Comparison of ENCODE assay signal across 3 cellular contexts in the genomic region with DNA sequence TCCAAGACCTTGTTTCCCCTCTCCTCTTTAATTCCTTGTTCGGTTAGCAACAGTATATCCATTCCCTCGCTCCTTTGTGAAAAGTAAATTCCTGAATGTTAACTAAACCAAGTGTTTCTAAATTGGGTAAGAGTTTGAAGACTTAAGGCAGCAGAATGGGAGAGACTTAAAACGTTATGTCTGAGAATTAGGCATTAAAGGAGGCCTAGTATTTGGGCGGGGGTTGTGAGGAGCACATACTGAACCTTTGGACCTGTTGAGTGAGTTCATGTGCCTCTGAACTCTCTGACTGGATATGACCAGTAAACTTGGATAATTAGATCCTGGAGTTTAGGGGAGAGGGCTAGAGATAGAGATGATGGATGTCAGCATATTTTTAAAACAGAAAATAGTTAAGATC.
TF ChIP-seq lines count a peak whose summit lies in the region.

No MANE protein-coding gene starts in this region.

TF ChIP-seq in SK-N-SH, 30 proteins besides CTCF, POLR2A, EP300 and RAD21 (continues in another document):
- no peak for TF ChIP-seq POLR2AphosphoS5 (IDR thresholded peaks at IDR 0.05; ENCODE audit: low read depth, low read length)
- no peak for TF ChIP-seq SIN3A (IDR thresholded peaks at IDR 0.05; ENCODE audit: borderline replicate concordance, low read depth, low read length)
- TF ChIP-seq, protein P1, sequence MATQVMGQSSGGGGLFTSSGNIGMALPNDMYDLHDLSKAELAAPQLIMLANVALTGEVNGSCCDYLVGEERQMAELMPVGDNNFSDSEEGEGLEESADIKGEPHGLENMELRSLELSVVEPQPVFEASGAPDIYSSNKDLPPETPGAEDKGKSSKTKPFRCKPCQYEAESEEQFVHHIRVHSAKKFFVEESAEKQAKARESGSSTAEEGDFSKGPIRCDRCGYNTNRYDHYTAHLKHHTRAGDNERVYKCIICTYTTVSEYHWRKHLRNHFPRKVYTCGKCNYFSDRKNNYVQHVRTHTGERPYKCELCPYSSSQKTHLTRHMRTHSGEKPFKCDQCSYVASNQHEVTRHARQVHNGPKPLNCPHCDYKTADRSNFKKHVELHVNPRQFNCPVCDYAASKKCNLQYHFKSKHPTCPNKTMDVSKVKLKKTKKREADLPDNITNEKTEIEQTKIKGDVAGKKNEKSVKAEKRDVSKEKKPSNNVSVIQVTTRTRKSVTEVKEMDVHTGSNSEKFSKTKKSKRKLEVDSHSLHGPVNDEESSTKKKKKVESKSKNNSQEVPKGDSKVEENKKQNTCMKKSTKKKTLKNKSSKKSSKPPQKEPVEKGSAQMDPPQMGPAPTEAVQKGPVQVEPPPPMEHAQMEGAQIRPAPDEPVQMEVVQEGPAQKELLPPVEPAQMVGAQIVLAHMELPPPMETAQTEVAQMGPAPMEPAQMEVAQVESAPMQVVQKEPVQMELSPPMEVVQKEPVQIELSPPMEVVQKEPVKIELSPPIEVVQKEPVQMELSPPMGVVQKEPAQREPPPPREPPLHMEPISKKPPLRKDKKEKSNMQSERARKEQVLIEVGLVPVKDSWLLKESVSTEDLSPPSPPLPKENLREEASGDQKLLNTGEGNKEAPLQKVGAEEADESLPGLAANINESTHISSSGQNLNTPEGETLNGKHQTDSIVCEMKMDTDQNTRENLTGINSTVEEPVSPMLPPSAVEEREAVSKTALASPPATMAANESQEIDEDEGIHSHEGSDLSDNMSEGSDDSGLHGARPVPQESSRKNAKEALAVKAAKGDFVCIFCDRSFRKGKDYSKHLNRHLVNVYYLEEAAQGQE (IDR thresholded peaks at IDR 0.05; ENCODE audit: low read depth, low read length): no peak
- TF ChIP-seq, protein P2, sequence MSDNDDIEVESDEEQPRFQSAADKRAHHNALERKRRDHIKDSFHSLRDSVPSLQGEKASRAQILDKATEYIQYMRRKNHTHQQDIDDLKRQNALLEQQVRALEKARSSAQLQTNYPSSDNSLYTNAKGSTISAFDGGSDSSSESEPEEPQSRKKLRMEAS (IDR thresholded peaks at IDR 0.05; ENCODE audit: low read depth): no peak
- TF ChIP-seq NFIC (IDR thresholded peaks at IDR 0.05; ENCODE audit: borderline replicate concordance): no peak
- no peak for TF ChIP-seq MEF2A (IDR thresholded peaks at IDR 0.05; ENCODE audit: borderline replicate concordance, low read depth)
- TF ChIP-seq RFX5 (IDR thresholded peaks at IDR 0.05; ENCODE audit: low read length): no peak
- TF ChIP-seq, protein P3, sequence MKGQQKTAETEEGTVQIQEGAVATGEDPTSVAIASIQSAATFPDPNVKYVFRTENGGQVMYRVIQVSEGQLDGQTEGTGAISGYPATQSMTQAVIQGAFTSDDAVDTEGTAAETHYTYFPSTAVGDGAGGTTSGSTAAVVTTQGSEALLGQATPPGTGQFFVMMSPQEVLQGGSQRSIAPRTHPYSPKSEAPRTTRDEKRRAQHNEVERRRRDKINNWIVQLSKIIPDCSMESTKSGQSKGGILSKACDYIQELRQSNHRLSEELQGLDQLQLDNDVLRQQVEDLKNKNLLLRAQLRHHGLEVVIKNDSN (IDR thresholded peaks at IDR 0.05; ENCODE audit: borderline replicate concordance, low read depth): no peak
- no peak for TF ChIP-seq TCF12 (IDR thresholded peaks at IDR 0.05)
- no peak for TF ChIP-seq TEAD4 (IDR thresholded peaks at IDR 0.05; ENCODE audit: borderline replicate concordance, insufficient read depth)
- no peak for TF ChIP-seq NRF1 (IDR thresholded peaks at IDR 0.05; ENCODE audit: low read depth, low read length)
- no peak for TF ChIP-seq MXI1 (IDR thresholded peaks at IDR 0.05; ENCODE audit: low read depth, low read length)

TF ChIP-seq in SK-N-SH treated with all-trans-retinoic acid at 6 μM for 48 hours, 23 proteins besides CTCF, POLR2A, EP300 and RAD21:
- no peak for TF ChIP-seq OSR1 (CRISPR knock-in tag; IDR thresholded peaks at IDR 0.05)
- no peak for TF ChIP-seq BACH2 (CRISPR knock-in tag; IDR thresholded peaks at IDR 0.05; ENCODE audit: borderline replicate concordance)
- no peak for TF ChIP-seq ZNF565 (CRISPR knock-in tag; conservative IDR thresholded peaks at IDR 0.05; ENCODE audit: low read depth)
- no peak for TF ChIP-seq SNAI2 (CRISPR knock-in tag; IDR thresholded peaks at IDR 0.05)
- TF ChIP-seq ZC3H10 (CRISPR knock-in tag; IDR thresholded peaks at IDR 0.05): no peak
- TF ChIP-seq RARB (CRISPR knock-in tag; IDR thresholded peaks at IDR 0.05): no peak
- TF ChIP-seq, protein P4, sequence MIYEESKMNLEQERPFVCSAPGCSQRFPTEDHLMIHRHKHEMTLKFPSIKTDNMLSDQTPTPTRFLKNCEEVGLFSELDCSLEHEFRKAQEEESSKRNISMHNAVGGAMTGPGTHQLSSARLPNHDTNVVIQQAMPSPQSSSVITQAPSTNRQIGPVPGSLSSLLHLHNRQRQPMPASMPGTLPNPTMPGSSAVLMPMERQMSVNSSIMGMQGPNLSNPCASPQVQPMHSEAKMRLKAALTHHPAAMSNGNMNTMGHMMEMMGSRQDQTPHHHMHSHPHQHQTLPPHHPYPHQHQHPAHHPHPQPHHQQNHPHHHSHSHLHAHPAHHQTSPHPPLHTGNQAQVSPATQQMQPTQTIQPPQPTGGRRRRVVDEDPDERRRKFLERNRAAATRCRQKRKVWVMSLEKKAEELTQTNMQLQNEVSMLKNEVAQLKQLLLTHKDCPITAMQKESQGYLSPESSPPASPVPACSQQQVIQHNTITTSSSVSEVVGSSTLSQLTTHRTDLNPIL (CRISPR knock-in tag; IDR thresholded peaks at IDR 0.05; ENCODE audit: low read depth): no peak
- TF ChIP-seq, protein P5, sequence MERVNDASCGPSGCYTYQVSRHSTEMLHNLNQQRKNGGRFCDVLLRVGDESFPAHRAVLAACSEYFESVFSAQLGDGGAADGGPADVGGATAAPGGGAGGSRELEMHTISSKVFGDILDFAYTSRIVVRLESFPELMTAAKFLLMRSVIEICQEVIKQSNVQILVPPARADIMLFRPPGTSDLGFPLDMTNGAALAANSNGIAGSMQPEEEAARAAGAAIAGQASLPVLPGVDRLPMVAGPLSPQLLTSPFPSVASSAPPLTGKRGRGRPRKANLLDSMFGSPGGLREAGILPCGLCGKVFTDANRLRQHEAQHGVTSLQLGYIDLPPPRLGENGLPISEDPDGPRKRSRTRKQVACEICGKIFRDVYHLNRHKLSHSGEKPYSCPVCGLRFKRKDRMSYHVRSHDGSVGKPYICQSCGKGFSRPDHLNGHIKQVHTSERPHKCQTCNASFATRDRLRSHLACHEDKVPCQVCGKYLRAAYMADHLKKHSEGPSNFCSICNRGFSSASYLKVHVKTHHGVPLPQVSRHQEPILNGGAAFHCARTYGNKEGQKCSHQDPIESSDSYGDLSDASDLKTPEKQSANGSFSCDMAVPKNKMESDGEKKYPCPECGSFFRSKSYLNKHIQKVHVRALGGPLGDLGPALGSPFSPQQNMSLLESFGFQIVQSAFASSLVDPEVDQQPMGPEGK (CRISPR knock-in tag; IDR thresholded peaks at IDR 0.05; ENCODE audit: borderline replicate concordance): no peak
- no peak for TF ChIP-seq ESRRG (CRISPR knock-in tag; IDR thresholded peaks at IDR 0.05)
- no peak for TF ChIP-seq ZFP30 (CRISPR knock-in tag; IDR thresholded peaks at IDR 0.05)
- no peak for TF ChIP-seq GLIS3 (CRISPR knock-in tag; IDR thresholded peaks at IDR 0.05)
- TF ChIP-seq PPARA (CRISPR knock-in tag; IDR thresholded peaks at IDR 0.05; ENCODE audit: borderline replicate concordance): no peak
- TF ChIP-seq CSDC2 (CRISPR knock-in tag; IDR thresholded peaks at IDR 0.05): no peak
- no peak for TF ChIP-seq TCF4 (CRISPR knock-in tag; IDR thresholded peaks at IDR 0.05; ENCODE audit: borderline replicate concordance)
- no peak for TF ChIP-seq ZFP3 (CRISPR knock-in tag; IDR thresholded peaks at IDR 0.05)
- TF ChIP-seq, protein P6, sequence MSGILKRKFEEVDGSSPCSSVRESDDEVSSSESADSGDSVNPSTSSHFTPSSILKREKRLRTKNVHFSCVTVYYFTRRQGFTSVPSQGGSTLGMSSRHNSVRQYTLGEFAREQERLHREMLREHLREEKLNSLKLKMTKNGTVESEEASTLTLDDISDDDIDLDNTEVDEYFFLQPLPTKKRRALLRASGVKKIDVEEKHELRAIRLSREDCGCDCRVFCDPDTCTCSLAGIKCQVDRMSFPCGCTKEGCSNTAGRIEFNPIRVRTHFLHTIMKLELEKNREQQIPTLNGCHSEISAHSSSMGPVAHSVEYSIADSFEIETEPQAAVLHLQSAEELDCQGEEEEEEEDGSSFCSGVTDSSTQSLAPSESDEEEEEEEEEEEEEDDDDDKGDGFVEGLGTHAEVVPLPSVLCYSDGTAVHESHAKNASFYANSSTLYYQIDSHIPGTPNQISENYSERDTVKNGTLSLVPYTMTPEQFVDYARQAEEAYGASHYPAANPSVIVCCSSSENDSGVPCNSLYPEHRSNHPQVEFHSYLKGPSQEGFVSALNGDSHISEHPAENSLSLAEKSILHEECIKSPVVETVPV (CRISPR knock-in tag; IDR thresholded peaks at IDR 0.05): no peak
- TF ChIP-seq ARNTL (CRISPR knock-in tag; IDR thresholded peaks at IDR 0.05; ENCODE audit: borderline replicate concordance, low read depth): no peak

TF ChIP-seq in GM12878, 131 proteins besides CTCF, POLR2A, EP300 and RAD21:
- TF ChIP-seq EED (IDR thresholded peaks at IDR 0.05; ENCODE audit: low read depth) (no peak), NR2F1 (conservative IDR thresholded peaks at IDR 0.05) (no peak), RELA (IDR thresholded peaks at IDR 0.05; ENCODE audit: borderline replicate concordance, partially characterized antibody) (no peak), TARDBP (IDR thresholded peaks at IDR 0.05; ENCODE audit: borderline replicate concordance) (no peak), BCL11A (IDR thresholded peaks at IDR 0.05; ENCODE audit: low read depth, low read length) (no peak), POU2F2 (IDR thresholded peaks at IDR 0.05; ENCODE audit: borderline replicate concordance, low read depth, low read length) (no peak), CHD1 (IDR thresholded peaks at IDR 0.05; ENCODE audit: low read depth, low read length) (no peak), HDGF (IDR thresholded peaks at IDR 0.05) (no peak), MEF2A (IDR thresholded peaks at IDR 0.05; ENCODE audit: insufficient read depth, low read depth, low read length) (no peak), CEBPB (IDR thresholded peaks at IDR 0.05; ENCODE audit: borderline replicate concordance in 1 of 2, low read depth in 2 of 2, low read length in 2 of 2) (no peak), YY1 (IDR thresholded peaks at IDR 0.05; ENCODE audit: low read depth, low read length) (no peak), ZNF274 (IDR thresholded peaks at IDR 0.05; ENCODE audit: insufficient read depth, insufficient read length) (no peak), POLR2AphosphoS5 (IDR thresholded peaks at IDR 0.05; ENCODE audit: low read length) (no peak), ETV6 (conservative IDR thresholded peaks at IDR 0.05 in 1 of 2, IDR thresholded peaks at IDR 0.05 in 1 of 2; ENCODE audit: borderline replicate concordance in 1 of 2, low read depth in 1 of 2) (no peak), IRF4 (IDR thresholded peaks at IDR 0.05; ENCODE audit: low read depth, low read length) (no peak), RUNX3 (IDR thresholded peaks at IDR 0.05; ENCODE audit: low read length) (no peak), KAT2A (conservative IDR thresholded peaks at IDR 0.05; ENCODE audit: control insufficient read depth, low read depth, low read length) (no peak)
- TF ChIP-seq, protein P7, sequence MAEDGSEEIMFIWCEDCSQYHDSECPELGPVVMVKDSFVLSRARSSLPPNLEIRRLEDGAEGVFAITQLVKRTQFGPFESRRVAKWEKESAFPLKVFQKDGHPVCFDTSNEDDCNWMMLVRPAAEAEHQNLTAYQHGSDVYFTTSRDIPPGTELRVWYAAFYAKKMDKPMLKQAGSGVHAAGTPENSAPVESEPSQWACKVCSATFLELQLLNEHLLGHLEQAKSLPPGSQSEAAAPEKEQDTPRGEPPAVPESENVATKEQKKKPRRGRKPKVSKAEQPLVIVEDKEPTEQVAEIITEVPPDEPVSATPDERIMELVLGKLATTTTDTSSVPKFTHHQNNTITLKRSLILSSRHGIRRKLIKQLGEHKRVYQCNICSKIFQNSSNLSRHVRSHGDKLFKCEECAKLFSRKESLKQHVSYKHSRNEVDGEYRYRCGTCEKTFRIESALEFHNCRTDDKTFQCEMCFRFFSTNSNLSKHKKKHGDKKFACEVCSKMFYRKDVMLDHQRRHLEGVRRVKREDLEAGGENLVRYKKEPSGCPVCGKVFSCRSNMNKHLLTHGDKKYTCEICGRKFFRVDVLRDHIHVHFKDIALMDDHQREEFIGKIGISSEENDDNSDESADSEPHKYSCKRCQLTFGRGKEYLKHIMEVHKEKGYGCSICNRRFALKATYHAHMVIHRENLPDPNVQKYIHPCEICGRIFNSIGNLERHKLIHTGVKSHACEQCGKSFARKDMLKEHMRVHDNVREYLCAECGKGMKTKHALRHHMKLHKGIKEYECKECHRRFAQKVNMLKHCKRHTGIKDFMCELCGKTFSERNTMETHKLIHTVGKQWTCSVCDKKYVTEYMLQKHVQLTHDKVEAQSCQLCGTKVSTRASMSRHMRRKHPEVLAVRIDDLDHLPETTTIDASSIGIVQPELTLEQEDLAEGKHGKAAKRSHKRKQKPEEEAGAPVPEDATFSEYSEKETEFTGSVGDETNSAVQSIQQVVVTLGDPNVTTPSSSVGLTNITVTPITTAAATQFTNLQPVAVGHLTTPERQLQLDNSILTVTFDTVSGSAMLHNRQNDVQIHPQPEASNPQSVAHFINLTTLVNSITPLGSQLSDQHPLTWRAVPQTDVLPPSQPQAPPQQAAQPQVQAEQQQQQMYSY (CRISPR knock-in tag; IDR thresholded peaks at IDR 0.05): no peak
- TF ChIP-seq, protein P8, sequence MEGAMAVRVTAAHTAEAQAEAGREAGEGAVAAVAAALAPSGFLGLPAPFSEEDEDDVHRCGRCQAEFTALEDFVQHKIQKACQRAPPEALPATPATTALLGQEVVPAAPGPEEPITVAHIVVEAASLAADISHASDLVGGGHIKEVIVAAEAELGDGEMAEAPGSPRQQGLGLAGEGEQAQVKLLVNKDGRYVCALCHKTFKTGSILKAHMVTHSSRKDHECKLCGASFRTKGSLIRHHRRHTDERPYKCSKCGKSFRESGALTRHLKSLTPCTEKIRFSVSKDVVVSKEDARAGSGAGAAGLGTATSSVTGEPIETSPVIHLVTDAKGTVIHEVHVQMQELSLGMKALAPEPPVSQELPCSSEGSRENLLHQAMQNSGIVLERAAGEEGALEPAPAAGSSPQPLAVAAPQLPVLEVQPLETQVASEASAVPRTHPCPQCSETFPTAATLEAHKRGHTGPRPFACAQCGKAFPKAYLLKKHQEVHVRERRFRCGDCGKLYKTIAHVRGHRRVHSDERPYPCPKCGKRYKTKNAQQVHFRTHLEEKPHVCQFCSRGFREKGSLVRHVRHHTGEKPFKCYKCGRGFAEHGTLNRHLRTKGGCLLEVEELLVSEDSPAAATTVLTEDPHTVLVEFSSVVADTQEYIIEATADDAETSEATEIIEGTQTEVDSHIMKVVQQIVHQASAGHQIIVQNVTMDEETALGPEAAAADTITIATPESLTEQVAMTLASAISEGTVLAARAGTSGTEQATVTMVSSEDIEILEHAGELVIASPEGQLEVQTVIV (IDR thresholded peaks at IDR 0.05; ENCODE audit: borderline replicate concordance, partially characterized antibody): no peak
TF ChIP-seq in GM12878: peak in this region for 0.
